Comparison of ENCODE assay signal across 16 cellular contexts in genomic region chr20:11499235-11499634, GRCh38.
"Had no signal": no experiment of that assay in that cellular context is flagged by ENCODE, and none has a peak within 500 bp of the region (broad histone marks: within the 10 kb centered on the region; RNA-seq: fewer than 3 reads in every experiment).

No MANE protein-coding gene starts in this region.

- H2AFZ ChIP-seq: neural progenitor cell had no signal

- H3K4me1 ChIP-seq: esophagus muscularis mucosa had no signal

- H3K4me3 ChIP-seq: dorsolateral prefrontal cortex, esophagus muscularis mucosa, neural progenitor cell, ovary, sigmoid colon, thoracic aorta had no signal

- DNase-seq: activated CD4-positive, alpha-beta T cell treated with anti-CD3 and anti-CD28 coated beads for 1 hour; activated CD4-positive, alpha-beta T cell treated with anti-CD3 and anti-CD28 coated beads, Interleukin-2, amount 50 U/mL, for 4 hours; activated naive CD4-positive, alpha-beta T cell treated with anti-CD3 and anti-CD28 coated beads, Interleukin-2, amount 50 U/mL, for 16 hours; dorsolateral prefrontal cortex; glutamatergic neuron; left colon; naive B cell; ovary; sigmoid colon; stimulated activated CD4-positive, alpha-beta T cell treated with anti-CD3 and anti-CD28 coated beads, Interleukin-12 subunit alpha, Interleukin-12 subunit beta, amount 100 ng/mL, for 4 hours; stimulated activated CD4-positive, alpha-beta T cell treated with anti-CD3 and anti-CD28 coated beads, Interleukin-2, amount 100 ng/mL, for 24 hours; T-cell; T-helper 9 cell had no signal

- H3K4me2 ChIP-seq: neural progenitor cell had no signal

- H3K27ac ChIP-seq: dorsolateral prefrontal cortex, esophagus muscularis mucosa, neural progenitor cell, ovary, sigmoid colon, thoracic aorta had no signal

- H3K36me3 ChIP-seq: esophagus muscularis mucosa, neural progenitor cell, ovary, sigmoid colon, thoracic aorta had no signal

- H3K27me3 ChIP-seq: dorsolateral prefrontal cortex, esophagus muscularis mucosa, neural progenitor cell, ovary, sigmoid colon had no signal

- H3K9ac ChIP-seq: neural progenitor cell had no signal

- H3K9me3 ChIP-seq: esophagus muscularis mucosa, ovary, sigmoid colon, thoracic aorta had no signal
